1 cellular context compared by ENCODE assay signal in the genomic region with DNA sequence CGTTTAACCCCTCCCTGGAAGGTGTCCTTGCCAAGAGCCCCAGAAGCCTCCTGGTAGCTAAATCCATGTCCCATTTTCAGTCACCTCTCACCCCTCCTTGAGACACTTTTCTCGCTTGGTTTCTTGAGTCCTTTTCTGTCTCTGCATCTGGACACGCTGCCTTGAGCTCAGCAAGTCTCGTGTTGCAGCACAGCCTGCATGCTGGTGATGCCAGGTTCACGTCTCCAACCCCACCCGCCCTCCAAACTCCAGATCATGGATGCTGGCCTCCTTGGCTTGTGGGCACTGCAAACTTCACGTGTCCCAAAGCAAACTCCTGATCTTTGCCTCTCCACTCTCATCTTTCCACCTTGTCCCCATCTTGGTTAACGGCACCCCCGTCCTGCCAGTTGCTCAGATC.
TF ChIP-seq lines count a peak whose summit lies in the region.

No MANE protein-coding gene starts in this region.

TF ChIP-seq in GM23338, 12 proteins besides CTCF, POLR2A, EP300 and RAD21:
- TF ChIP-seq ZNF331 (CRISPR knock-in tag; IDR thresholded peaks at IDR 0.05; ENCODE audit: low read depth) = no peak
- TF ChIP-seq JUNB (IDR thresholded peaks at IDR 0.05; ENCODE audit: unreplicated experiment) = no peak
- TF ChIP-seq POLR2AphosphoS5 (IDR thresholded peaks at IDR 0.05; ENCODE audit: low read depth) = no peak
- TF ChIP-seq, protein P1, sequence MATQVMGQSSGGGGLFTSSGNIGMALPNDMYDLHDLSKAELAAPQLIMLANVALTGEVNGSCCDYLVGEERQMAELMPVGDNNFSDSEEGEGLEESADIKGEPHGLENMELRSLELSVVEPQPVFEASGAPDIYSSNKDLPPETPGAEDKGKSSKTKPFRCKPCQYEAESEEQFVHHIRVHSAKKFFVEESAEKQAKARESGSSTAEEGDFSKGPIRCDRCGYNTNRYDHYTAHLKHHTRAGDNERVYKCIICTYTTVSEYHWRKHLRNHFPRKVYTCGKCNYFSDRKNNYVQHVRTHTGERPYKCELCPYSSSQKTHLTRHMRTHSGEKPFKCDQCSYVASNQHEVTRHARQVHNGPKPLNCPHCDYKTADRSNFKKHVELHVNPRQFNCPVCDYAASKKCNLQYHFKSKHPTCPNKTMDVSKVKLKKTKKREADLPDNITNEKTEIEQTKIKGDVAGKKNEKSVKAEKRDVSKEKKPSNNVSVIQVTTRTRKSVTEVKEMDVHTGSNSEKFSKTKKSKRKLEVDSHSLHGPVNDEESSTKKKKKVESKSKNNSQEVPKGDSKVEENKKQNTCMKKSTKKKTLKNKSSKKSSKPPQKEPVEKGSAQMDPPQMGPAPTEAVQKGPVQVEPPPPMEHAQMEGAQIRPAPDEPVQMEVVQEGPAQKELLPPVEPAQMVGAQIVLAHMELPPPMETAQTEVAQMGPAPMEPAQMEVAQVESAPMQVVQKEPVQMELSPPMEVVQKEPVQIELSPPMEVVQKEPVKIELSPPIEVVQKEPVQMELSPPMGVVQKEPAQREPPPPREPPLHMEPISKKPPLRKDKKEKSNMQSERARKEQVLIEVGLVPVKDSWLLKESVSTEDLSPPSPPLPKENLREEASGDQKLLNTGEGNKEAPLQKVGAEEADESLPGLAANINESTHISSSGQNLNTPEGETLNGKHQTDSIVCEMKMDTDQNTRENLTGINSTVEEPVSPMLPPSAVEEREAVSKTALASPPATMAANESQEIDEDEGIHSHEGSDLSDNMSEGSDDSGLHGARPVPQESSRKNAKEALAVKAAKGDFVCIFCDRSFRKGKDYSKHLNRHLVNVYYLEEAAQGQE (IDR thresholded peaks at IDR 0.05; ENCODE audit: unreplicated experiment) = no peak
- TF ChIP-seq ZNF114 (CRISPR knock-in tag; IDR thresholded peaks at IDR 0.05) = no peak
- TF ChIP-seq EZH2phosphoT487 (IDR thresholded peaks at IDR 0.05; ENCODE audit: unreplicated experiment) = no peak
- TF ChIP-seq, protein P2, sequence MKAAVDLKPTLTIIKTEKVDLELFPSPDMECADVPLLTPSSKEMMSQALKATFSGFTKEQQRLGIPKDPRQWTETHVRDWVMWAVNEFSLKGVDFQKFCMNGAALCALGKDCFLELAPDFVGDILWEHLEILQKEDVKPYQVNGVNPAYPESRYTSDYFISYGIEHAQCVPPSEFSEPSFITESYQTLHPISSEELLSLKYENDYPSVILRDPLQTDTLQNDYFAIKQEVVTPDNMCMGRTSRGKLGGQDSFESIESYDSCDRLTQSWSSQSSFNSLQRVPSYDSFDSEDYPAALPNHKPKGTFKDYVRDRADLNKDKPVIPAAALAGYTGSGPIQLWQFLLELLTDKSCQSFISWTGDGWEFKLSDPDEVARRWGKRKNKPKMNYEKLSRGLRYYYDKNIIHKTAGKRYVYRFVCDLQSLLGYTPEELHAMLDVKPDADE (IDR thresholded peaks at IDR 0.05) = no peak
- TF ChIP-seq CREB1 (CRISPR knock-in tag; IDR thresholded peaks at IDR 0.05; ENCODE audit: low read depth) = no peak
- no peak for TF ChIP-seq EZH2 (IDR thresholded peaks at IDR 0.05; ENCODE audit: low read depth, unreplicated experiment)
- no peak for TF ChIP-seq NANOG (IDR thresholded peaks at IDR 0.05; ENCODE audit: borderline replicate concordance)
- TF ChIP-seq, protein P3, sequence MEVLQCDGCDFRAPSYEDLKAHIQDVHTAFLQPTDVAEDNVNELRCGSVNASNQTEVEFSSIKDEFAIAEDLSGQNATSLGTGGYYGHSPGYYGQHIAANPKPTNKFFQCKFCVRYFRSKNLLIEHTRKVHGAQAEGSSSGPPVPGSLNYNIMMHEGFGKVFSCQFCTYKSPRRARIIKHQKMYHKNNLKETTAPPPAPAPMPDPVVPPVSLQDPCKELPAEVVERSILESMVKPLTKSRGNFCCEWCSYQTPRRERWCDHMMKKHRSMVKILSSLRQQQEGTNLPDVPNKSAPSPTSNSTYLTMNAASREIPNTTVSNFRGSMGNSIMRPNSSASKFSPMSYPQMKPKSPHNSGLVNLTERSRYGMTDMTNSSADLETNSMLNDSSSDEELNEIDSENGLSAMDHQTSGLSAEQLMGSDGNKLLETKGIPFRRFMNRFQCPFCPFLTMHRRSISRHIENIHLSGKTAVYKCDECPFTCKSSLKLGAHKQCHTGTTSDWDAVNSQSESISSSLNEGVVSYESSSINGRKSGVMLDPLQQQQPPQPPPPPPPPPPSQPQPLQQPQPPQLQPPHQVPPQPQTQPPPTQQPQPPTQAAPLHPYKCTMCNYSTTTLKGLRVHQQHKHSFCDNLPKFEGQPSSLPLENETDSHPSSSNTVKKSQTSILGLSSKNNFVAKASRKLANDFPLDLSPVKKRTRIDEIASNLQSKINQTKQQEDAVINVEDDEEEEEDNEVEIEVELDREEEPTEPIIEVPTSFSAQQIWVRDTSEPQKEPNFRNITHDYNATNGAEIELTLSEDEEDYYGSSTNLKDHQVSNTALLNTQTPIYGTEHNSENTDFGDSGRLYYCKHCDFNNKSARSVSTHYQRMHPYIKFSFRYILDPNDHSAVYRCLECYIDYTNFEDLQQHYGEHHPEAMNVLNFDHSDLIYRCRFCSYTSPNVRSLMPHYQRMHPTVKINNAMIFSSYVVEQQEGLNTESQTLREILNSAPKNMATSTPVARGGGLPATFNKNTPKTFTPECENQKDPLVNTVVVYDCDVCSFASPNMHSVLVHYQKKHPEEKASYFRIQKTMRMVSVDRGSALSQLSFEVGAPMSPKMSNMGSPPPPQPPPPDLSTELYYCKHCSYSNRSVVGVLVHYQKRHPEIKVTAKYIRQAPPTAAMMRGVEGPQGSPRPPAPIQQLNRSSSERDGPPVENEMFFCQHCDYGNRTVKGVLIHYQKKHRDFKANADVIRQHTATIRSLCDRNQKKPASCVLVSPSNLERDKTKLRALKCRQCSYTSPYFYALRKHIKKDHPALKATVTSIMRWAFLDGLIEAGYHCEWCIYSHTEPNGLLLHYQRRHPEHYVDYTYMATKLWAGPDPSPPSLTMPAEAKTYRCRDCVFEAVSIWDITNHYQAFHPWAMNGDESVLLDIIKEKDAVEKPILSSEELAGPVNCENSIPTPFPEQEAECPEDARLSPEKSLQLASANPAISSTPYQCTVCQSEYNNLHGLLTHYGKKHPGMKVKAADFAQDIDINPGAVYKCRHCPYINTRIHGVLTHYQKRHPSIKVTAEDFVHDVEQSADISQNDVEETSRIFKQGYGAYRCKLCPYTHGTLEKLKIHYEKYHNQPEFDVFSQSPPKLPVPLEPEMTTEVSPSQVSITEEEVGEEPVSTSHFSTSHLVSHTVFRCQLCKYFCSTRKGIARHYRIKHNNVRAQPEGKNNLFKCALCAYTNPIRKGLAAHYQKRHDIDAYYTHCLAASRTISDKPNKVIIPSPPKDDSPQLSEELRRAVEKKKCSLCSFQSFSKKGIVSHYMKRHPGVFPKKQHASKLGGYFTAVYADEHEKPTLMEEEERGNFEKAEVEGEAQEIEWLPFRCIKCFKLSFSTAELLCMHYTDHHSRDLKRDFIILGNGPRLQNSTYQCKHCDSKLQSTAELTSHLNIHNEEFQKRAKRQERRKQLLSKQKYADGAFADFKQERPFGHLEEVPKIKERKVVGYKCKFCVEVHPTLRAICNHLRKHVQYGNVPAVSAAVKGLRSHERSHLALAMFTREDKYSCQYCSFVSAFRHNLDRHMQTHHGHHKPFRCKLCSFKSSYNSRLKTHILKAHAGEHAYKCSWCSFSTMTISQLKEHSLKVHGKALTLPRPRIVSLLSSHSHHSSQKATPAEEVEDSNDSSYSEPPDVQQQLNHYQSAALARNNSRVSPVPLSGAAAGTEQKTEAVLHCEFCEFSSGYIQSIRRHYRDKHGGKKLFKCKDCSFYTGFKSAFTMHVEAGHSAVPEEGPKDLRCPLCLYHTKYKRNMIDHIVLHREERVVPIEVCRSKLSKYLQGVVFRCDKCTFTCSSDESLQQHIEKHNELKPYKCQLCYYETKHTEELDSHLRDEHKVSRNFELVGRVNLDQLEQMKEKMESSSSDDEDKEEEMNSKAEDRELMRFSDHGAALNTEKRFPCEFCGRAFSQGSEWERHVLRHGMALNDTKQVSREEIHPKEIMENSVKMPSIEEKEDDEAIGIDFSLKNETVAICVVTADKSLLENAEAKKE (CRISPR knock-in tag; IDR thresholded peaks at IDR 0.05) = no peak
- TF ChIP-seq STAT1 (IDR thresholded peaks at IDR 0.05; ENCODE audit: unreplicated experiment) = no peak
TF ChIP-seq in GM23338: peak in this region for 0.
